Comparison of ENCODE assay signal across 6 cellular contexts in genomic region chr17:75672011-75672410, GRCh38. TPM values are rescaled to one million over a fixed set of nuclear protein-coding genes. Genes with fewer than 3 reads are reported as not detected.
"Had no signal": no experiment of that assay in that cellular context is flagged by ENCODE, and none has a peak within 500 bp of the region (broad histone marks: within the 10 kb centered on the region; RNA-seq: fewer than 3 reads in every experiment).

No MANE protein-coding gene starts in this region.

- H3K27ac Mint-ChIP-seq: GM23338, H9 had no signal

- H3K4me3 Mint-ChIP-seq: GM23338 had no signal

- ATAC-seq: GM23338, K562 had no signal

- H3K4me3 ChIP-seq: GM23338, K562 had no signal

- H3K9me3 Mint-ChIP-seq: GM23338, H9 had no signal

- DNase-seq: H9, HCEC 1CT, IMR-90 had no signal

RNA-seq across cellular contexts. Expression of gene SMIM5, which starts 38.8 kb away (rescaled TPM):
- total RNA-seq: GM23338, H1, IMR-90, K562 had no signal
- polyA plus RNA-seq: H1, IMR-90 had no signal
